ENCODE assay signal across 12 cellular contexts in genomic region chr17:80826346-80826954, GRCh38.
DNase-seq lines count a peak whose midpoint lies in the region; ATAC-seq and TF ChIP-seq lines count a peak whose summit lies in the region.
"Had no signal": no experiment of that assay in that cellular context is flagged by ENCODE, and none has a peak within 500 bp of the region (broad histone marks: within the 10 kb centered on the region; RNA-seq: fewer than 3 reads in every experiment).

No MANE protein-coding gene starts in this region.

- H3K27ac ChIP-seq in ascending aorta (peak overlapping the region; percentile 75 to 80), right lobe of liver (no peak overlapping the region), thyroid gland (peak overlapping the region in 2 of 3 donors; percentile 52 to 63)
- H3K27ac ChIP-seq: SK-N-MC had no signal

- intact Hi-C loops in ascending aorta (cut with DNase I) (loop anchor here (5.0 kb wide), 1 partner anchor 34 kb away; no protein-coding TSS in a partner anchor), right lobe of liver (cut with DNase I) (no loop called here), thyroid gland (cut with DNase I) (no loop called here)

- no peaks in the 10 kb centered on the region for H3K9me3 Mint-ChIP-seq in activated naive CD8-positive, alpha-beta T cell treated with anti-CD3 and anti-CD28 coated beads, Interleukin-2, amount 10 ng/mL, durations not matched to agents 7 days and 5 days
- H3K9me3 Mint-ChIP-seq in activated naive CD8-positive, alpha-beta T cell treated with anti-CD3 and anti-CD28 coated beads for 36 hours = no peaks in the 10 kb centered on the region
- H3K9me3 Mint-ChIP-seq in T-cell = no peaks in the 10 kb centered on the region
- H3K9me3 Mint-ChIP-seq: CD4-positive, alpha-beta T cell had no signal

- TF ChIP-seq POLR2A in right lobe of liver (IDR thresholded peaks at IDR 0.05) = no peak
- TF ChIP-seq POLR2A in thyroid gland (IDR thresholded peaks at IDR 0.05) = no peak

- POLR2A ChIA-PET in activated naive CD8-positive, alpha-beta T cell treated with anti-CD3 and anti-CD28 coated beads, Interleukin-2, amount 10 ng/mL, durations not matched to agents 7 days and 5 days (lab: Charles Lee) = no interaction called here
- POLR2A ChIA-PET in T-cell (lab: Charles Lee) = no interaction called here

- CTCF ChIA-PET in T-cell (lab: Charles Lee) = no interaction called here

- H3K27ac Mint-ChIP-seq in activated naive CD8-positive, alpha-beta T cell treated with anti-CD3 and anti-CD28 coated beads, Interleukin-2, amount 10 ng/mL, durations not matched to agents 7 days and 5 days = peak overlapping the region; percentile 34
- no peak overlapping the region for H3K27ac Mint-ChIP-seq in activated naive CD8-positive, alpha-beta T cell treated with anti-CD3 and anti-CD28 coated beads for 36 hours
- no peak overlapping the region for H3K27ac Mint-ChIP-seq in T-cell
- H3K27ac Mint-ChIP-seq: CD4-positive, alpha-beta T cell had no signal

- 83% methylated on average over 7 of the region's 23 CpGs for WGBS in right lobe of liver (ENCODE audit: insufficient coverage, low coverage, low lambda C conversion rate, missing lambda C conversion rate)
- 90 to 94% methylated on average over 11 to 14 of the region's 23 CpGs for WGBS in thyroid gland, 2 donors

- H3K9me3 ChIP-seq in ascending aorta = no peaks in the 10 kb centered on the region
- no peaks in the 10 kb centered on the region for H3K9me3 ChIP-seq in right lobe of liver
- no peaks in the 10 kb centered on the region for H3K9me3 ChIP-seq in thyroid gland
- no peaks in the 10 kb centered on the region for H3K9me3 ChIP-seq in BE2C

- DNase-seq in activated naive CD8-positive, alpha-beta T cell treated with anti-CD3 and anti-CD28 coated beads, Interleukin-2, amount 10 ng/mL, durations not matched to agents 7 days and 5 days = peak; percentile 30
- no peak for DNase-seq in activated naive CD8-positive, alpha-beta T cell treated with anti-CD3 and anti-CD28 coated beads for 36 hours
- DNase-seq in ascending aorta (ENCODE audit: low spot score in 2 of 2) (peak in 1 of 2 donors; percentile 62), right lobe of liver (peak in 2 of 3 donors; percentile 45 to 52), thyroid gland (no peak), T-cell (no peak), BE2C (no peak), NCI-H2081 treated with DMSO at 0.1 percent for 48 hours (lab: John Stamatoyannopoulos, UW) (no peak)
- DNase-seq: activated CD4-positive, alpha-beta T cell treated with anti-CD3 and anti-CD28 coated beads, Interleukin-2, amount 50 U/mL, for 1 hour; NCI-H774 had no signal

- H3K27me3 Mint-ChIP-seq in activated naive CD8-positive, alpha-beta T cell treated with anti-CD3 and anti-CD28 coated beads, Interleukin-2, amount 10 ng/mL, durations not matched to agents 7 days and 5 days = no peaks in the 10 kb centered on the region
- H3K27me3 Mint-ChIP-seq in activated naive CD8-positive, alpha-beta T cell treated with anti-CD3 and anti-CD28 coated beads for 36 hours = no peaks in the 10 kb centered on the region
- H3K27me3 Mint-ChIP-seq in T-cell = no peaks in the 10 kb centered on the region
- H3K27me3 Mint-ChIP-seq: CD4-positive, alpha-beta T cell had no signal

- peaks cover 0 to 6% of the 10 kb centered on the region in 2 donors for H3K36me3 ChIP-seq in ascending aorta
- peaks cover 0 to 5% (median 1%) of the 10 kb centered on the region in 4 donors for H3K36me3 ChIP-seq in right lobe of liver
- H3K36me3 ChIP-seq in thyroid gland = peaks cover 0 to 6% of the 10 kb centered on the region in 2 donors
- H3K36me3 ChIP-seq in BE2C = 0 out of 2 replicates have a peak, but pooled peaks cover 3% of the 10 kb centered on the region

- no peak for TF ChIP-seq CTCF in ascending aorta (IDR thresholded peaks at IDR 0.05)
- TF ChIP-seq CTCF in right lobe of liver (IDR thresholded peaks at IDR 0.05) = no peak
- TF ChIP-seq CTCF in thyroid gland (IDR thresholded peaks at IDR 0.05) = no peak
- TF ChIP-seq CTCF in BE2C (IDR thresholded peaks at IDR 0.05; ENCODE audit: low read depth, low read length) = no peak

- H3K4me3 Mint-ChIP-seq in activated naive CD8-positive, alpha-beta T cell treated with anti-CD3 and anti-CD28 coated beads, Interleukin-2, amount 10 ng/mL, durations not matched to agents 7 days and 5 days = no peak overlapping the region
- no peak overlapping the region for H3K4me3 Mint-ChIP-seq in activated naive CD8-positive, alpha-beta T cell treated with anti-CD3 and anti-CD28 coated beads for 36 hours
- H3K4me3 Mint-ChIP-seq in T-cell = peak overlapping the region in 1 of 3 donors; percentile 23
- H3K4me3 Mint-ChIP-seq: CD4-positive, alpha-beta T cell had no signal

- peaks cover 19% of the 10 kb centered on the region for H3K4me1 Mint-ChIP-seq in activated naive CD8-positive, alpha-beta T cell treated with anti-CD3 and anti-CD28 coated beads, Interleukin-2, amount 10 ng/mL, durations not matched to agents 7 days and 5 days
- peaks cover 12% of the 10 kb centered on the region for H3K4me1 Mint-ChIP-seq in activated naive CD8-positive, alpha-beta T cell treated with anti-CD3 and anti-CD28 coated beads for 36 hours
- peaks cover 12 to 21% (median 18%) of the 10 kb centered on the region in 3 donors for H3K4me1 Mint-ChIP-seq in T-cell

- H3K27me3 ChIP-seq in ascending aorta (no peaks in the 10 kb centered on the region), right lobe of liver (no peaks in the 10 kb centered on the region), thyroid gland (no peaks in the 10 kb centered on the region), BE2C (no peaks in the 10 kb centered on the region)

- H3K4me3 ChIP-seq in ascending aorta = no peak overlapping the region
- H3K4me3 ChIP-seq in right lobe of liver = no peak overlapping the region
- no peak overlapping the region for H3K4me3 ChIP-seq in thyroid gland (replicated peaks in 1 of 3)
- no peak overlapping the region for H3K4me3 ChIP-seq in BE2C (ENCODE audit: low read depth, low read length)
- H3K4me3 ChIP-seq: SK-N-MC had no signal

- H3K36me3 Mint-ChIP-seq in activated naive CD8-positive, alpha-beta T cell treated with anti-CD3 and anti-CD28 coated beads, Interleukin-2, amount 10 ng/mL, durations not matched to agents 7 days and 5 days = peaks cover 26% of the 10 kb centered on the region
- peaks cover 18% of the 10 kb centered on the region for H3K36me3 Mint-ChIP-seq in activated naive CD8-positive, alpha-beta T cell treated with anti-CD3 and anti-CD28 coated beads for 36 hours
- H3K36me3 Mint-ChIP-seq in T-cell = peaks cover 24% of the 10 kb centered on the region

- H3K4me1 ChIP-seq in ascending aorta (peaks cover 4 to 12% of the 10 kb centered on the region in 2 donors), right lobe of liver (no peaks in the 10 kb centered on the region), thyroid gland (peaks cover 0 to 5% of the 10 kb centered on the region in 2 donors), BE2C (peaks cover 15% of the 10 kb centered on the region)

- no peak for ATAC-seq in activated naive CD8-positive, alpha-beta T cell treated with anti-CD3 and anti-CD28 coated beads, Interleukin-2, amount 10 ng/mL, durations not matched to agents 7 days and 5 days (ENCODE audit: low read depth)
- ATAC-seq in right lobe of liver = peak; percentile 19 to 43 (median 31)
- no peak for ATAC-seq in T-cell (replicated peaks in 1 of 4)

Comparison
In these comparisons a context has a peak if more than half of its experiments do, and no peak if none do; other contexts are left out.
1. DNase-seq: peak in activated naive CD8-positive, alpha-beta T cell treated with anti-CD3 and anti-CD28 coated beads, Interleukin-2, amount 10 ng/mL, durations not matched to agents 7 days and 5 days (single experiment) and right lobe of liver (2 of 3); none in activated naive CD8-positive, alpha-beta T cell treated with anti-CD3 and anti-CD28 coated beads for 36 hours (single experiment), thyroid gland (0 of 2), T-cell (0 of 34), BE2C (single experiment) and NCI-H2081 treated with DMSO at 0.1 percent for 48 hours (single experiment).
2. ATAC-seq: peak in right lobe of liver (4 of 4); none in activated naive CD8-positive, alpha-beta T cell treated with anti-CD3 and anti-CD28 coated beads, Interleukin-2, amount 10 ng/mL, durations not matched to agents 7 days and 5 days (single experiment) and T-cell (0 of 4).
3. H3K27ac ChIP-seq: peak in ascending aorta (2 of 2) and thyroid gland (2 of 3); none in right lobe of liver (0 of 3).